ENCODE assay signal across 8 cellular contexts in genomic region chr12:54324617-54325441, GRCh38. TPM values are rescaled to one million over a fixed set of nuclear protein-coding genes. Genes with fewer than 3 reads are reported as not detected.
DNase-seq lines count a peak whose midpoint lies in the region; ATAC-seq, FAIRE-seq and TF ChIP-seq lines count a peak whose summit lies in the region.

COPZ1 (plus strand) TSS chr12:54325131; CDS start chr12:54325164, 33 bp downstream.

- H3K36me3 ChIP-seq in astrocyte (ENCODE audit: insufficient read depth, low read length) = no peaks in the 10 kb centered on the region
- H3K36me3 ChIP-seq in rectal smooth muscle tissue (ENCODE audit: control insufficient read depth, insufficient read depth, low read length) = no peaks in the 10 kb centered on the region
- no peaks in the 10 kb centered on the region for H3K36me3 ChIP-seq in aorta (ENCODE audit: control insufficient read depth in 1 of 2, insufficient read depth in 2 of 2, low read length in 1 of 2)

- H3K4me1 Mint-ChIP-seq in astrocyte (ENCODE audit: low read depth, unreplicated experiment) = peaks cover 15% of the 10 kb centered on the region

- peaks cover 3% of the 10 kb centered on the region for H3K36me3 Mint-ChIP-seq in astrocyte (ENCODE audit: low read depth, unreplicated experiment)

- H3K4me1 ChIP-seq in astrocyte (ENCODE audit: insufficient read depth, low read length) (peaks cover 17% of the 10 kb centered on the region), rectal smooth muscle tissue (ENCODE audit: control insufficient read depth, insufficient read depth, low read length) (peaks cover 5% of the 10 kb centered on the region), aorta (ENCODE audit: control insufficient read depth in 1 of 2, insufficient read depth in 2 of 2, low read length in 2 of 2) (no peaks in the 10 kb centered on the region)

- H3K27me3 Mint-ChIP-seq in astrocyte (ENCODE audit: low read depth, unreplicated experiment) = no peaks in the 10 kb centered on the region

- 1 to 2% methylated on average over 34 of the region's 34 CpGs for WGBS in aorta, 2 donors

- H4K20me1 ChIP-seq in astrocyte (ENCODE audit: insufficient read depth, low read length) = no peaks in the 10 kb centered on the region

- H3K9ac ChIP-seq in astrocyte (ENCODE audit: low read length) (peak within 1 kb of the TSS; percentile 99), rectal smooth muscle tissue (ENCODE audit: low read length) (peak within 1 kb of the TSS; percentile 87)

- peak within 1 kb of the TSS; percentile 89 for H2AFZ ChIP-seq in astrocyte (ENCODE audit: low read depth, low read length)

- DNase-seq in GM18507 (ENCODE audit: extremely low spot score, insufficient read length, low read depth) = peak; percentile 88
- peak; percentile 99 for DNase-seq in NCI-H2029 (lab: John Stamatoyannopoulos, UW)
- DNase-seq in T-helper 22 cell (ENCODE audit: low read depth) = peak; percentile 90
- peak; percentile 100 for DNase-seq in astrocyte (ENCODE audit: low read depth)
- DNase-seq in hepatic stellate cell (ENCODE audit: low spot score) = peak; percentile 97
- DNase-seq in aorta = peak; percentile 96 to 97

- peak within 1 kb of the TSS; percentile 97 for H3K27ac ChIP-seq in astrocyte (ENCODE audit: low read depth, low read length)
- H3K27ac ChIP-seq in rectal smooth muscle tissue (ENCODE audit: low read depth, low read length) = peak within 1 kb of the TSS; percentile 82
- H3K27ac ChIP-seq in aorta (ENCODE audit: low read depth in 1 of 2, low read length in 2 of 2) = peak within 1 kb of the TSS in 1 of 2 donors; percentile 85

- peak within 1 kb of the TSS; percentile 90 for H3K4me2 ChIP-seq in astrocyte (ENCODE audit: low read length)

- peak within 1 kb of the TSS; percentile 100 for H3K27ac Mint-ChIP-seq in astrocyte (ENCODE audit: unreplicated experiment)

- peak; percentile 97 for ATAC-seq in HG02981 (IDR thresholded peaks at IDR 0.05; ENCODE audit: unreplicated experiment)
- peak; percentile 98 for ATAC-seq in aorta (ENCODE audit: low FRiP score)

- peak; percentile 97 for FAIRE-seq in GM18507 (lab: Jason Lieb, UNC)
- peak; percentile 76 for FAIRE-seq in astrocyte (lab: Jason Lieb, UNC)

- peak; percentile 83 for TF ChIP-seq CTCF in astrocyte (IDR thresholded peaks at IDR 0.05; ENCODE audit: insufficient read depth, low read depth, low read length)

- H3K9me3 ChIP-seq in astrocyte (ENCODE audit: insufficient read depth, low read depth, low read length) (no peaks in the 10 kb centered on the region), aorta (ENCODE audit: control insufficient read depth, low read length) (no peaks in the 10 kb centered on the region)

- peak within 1 kb of the TSS; percentile 99 for H3K4me3 Mint-ChIP-seq in astrocyte (ENCODE audit: unreplicated experiment)

- H3K4me3 ChIP-seq in astrocyte (ENCODE audit: insufficient read depth, low read depth, low read length) (peak within 1 kb of the TSS; percentile 94), rectal smooth muscle tissue (ENCODE audit: low read length) (peak within 1 kb of the TSS; percentile 86), aorta (ENCODE audit: low read length in 2 of 2) (peak within 1 kb of the TSS; percentile 88 to 96)

- no peaks in the 10 kb centered on the region for H3K9me3 Mint-ChIP-seq in astrocyte (ENCODE audit: unreplicated experiment)

- intact Hi-C loops in aorta (cut with DNase I) = loop anchor here in 1 of 2 donors (1.0 kb wide), 1 partner anchor 46 kb away; no protein-coding TSS in a partner anchor

- H3K79me2 ChIP-seq in astrocyte (ENCODE audit: insufficient read depth, low read length) = peaks cover 40% of the 10 kb centered on the region

- no peaks in the 10 kb centered on the region for H3K27me3 ChIP-seq in astrocyte (ENCODE audit: insufficient read depth, low read length)
- H3K27me3 ChIP-seq in rectal smooth muscle tissue (ENCODE audit: control insufficient read depth, insufficient read depth, low read length) = no peaks in the 10 kb centered on the region
- H3K27me3 ChIP-seq in aorta (ENCODE audit: control insufficient read depth in 1 of 2, insufficient read depth in 2 of 2, low read length in 1 of 2) = no peaks in the 10 kb centered on the region

RNA-seq across cellular contexts. Expression of gene COPZ1, which starts in this region (rescaled TPM):
- total RNA-seq in astrocyte = 134 and 136 TPM in 2 replicates
- 10 to 100 TPM; 71.5 to 72.1 TPM for total RNA-seq in aorta
- 10 to 100 TPM; 54.1 to 63.0 TPM for polyA plus RNA-seq in aorta
